Comparison of ENCODE assay signal across 1 cellular context in the genomic region with DNA sequence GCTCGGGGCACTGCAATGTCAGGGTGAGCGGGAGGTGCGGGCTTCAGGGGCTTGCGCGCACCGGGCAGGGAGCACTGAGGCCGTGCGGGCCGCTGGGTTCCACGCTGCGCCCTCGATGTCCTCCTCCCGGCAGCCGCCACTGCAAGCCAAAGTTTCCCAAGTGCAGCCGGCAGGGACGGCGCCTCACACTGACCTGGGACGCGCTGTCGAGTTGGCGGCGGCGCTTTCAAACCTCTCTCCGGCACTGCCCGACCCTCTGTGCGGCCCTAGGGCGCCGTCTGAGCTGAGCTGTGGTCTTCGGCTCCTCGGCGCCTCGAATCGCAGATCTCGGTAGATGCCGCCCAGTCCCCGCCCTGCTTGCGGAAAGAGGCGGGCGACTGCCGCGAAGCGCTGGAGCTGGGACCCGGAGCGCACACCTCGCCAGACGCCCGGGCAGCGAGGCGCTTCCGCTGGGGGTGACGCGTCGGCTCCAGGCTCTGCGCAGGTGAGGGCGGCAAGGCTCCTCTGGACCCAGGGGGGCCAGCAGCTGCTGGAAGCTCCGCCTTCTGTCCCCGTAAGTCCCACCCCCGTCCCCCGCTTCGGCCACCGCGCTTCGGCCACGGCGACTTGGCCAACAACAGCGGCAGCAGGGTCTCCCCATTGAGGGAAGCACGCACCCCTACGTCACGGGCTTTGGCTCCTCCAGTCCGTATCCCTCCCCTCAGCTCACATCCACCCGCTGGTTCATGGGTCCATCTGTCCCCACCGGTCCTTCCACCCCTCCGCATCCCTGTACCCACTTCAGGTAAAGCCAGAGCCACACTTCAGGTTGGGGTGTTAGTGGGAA.
TF ChIP-seq lines count a peak whose summit lies in the region.

A gene (minus strand): TSS at position 320 of the 826 bp plus-strand sequence. CDS start 10,261 bp downstream, outside the sequence.

TF ChIP-seq in GM23338, 12 proteins besides CTCF, POLR2A, EP300 and RAD21 (continued from another document):
- no peak for TF ChIP-seq JUNB (IDR thresholded peaks at IDR 0.05; ENCODE audit: unreplicated experiment)
- no peak for TF ChIP-seq EZH2phosphoT487 (IDR thresholded peaks at IDR 0.05; ENCODE audit: unreplicated experiment)
- no peak for TF ChIP-seq EZH2 (IDR thresholded peaks at IDR 0.05; ENCODE audit: low read depth, unreplicated experiment)
- no peak for TF ChIP-seq ZNF331 (CRISPR knock-in tag; IDR thresholded peaks at IDR 0.05; ENCODE audit: low read depth)
- peak; percentile 74; the same call in 1 of the 2 replicates for TF ChIP-seq CREB1 (CRISPR knock-in tag; IDR thresholded peaks at IDR 0.05; ENCODE audit: low read depth)
